In the genomic region with DNA sequence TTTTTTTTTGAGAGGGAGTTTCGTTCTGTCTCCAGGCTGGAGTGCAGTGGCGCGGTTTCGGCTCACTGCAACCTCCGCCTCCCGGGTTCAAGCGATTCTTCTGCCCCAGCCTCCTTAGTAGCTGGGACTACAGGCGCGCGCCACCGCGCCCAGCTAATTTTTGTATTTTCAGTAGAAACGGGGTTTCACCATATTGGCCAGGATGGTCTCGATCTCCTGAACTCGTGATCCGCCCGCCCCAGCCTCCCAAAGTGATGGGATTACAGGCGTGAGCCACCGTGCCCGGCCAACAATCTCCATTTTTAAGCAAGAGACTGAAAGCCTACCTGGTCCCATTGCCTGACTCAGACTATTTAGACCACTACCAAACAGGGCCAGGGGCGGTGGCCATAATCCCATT, we compare ENCODE assay signal across 8 cellular contexts. TPM values are rescaled to one million over a fixed set of nuclear protein-coding genes. Genes with fewer than 3 reads are reported as not detected.
DNase-seq lines count a peak whose midpoint lies in the region; ATAC-seq, FAIRE-seq and TF ChIP-seq lines count a peak whose summit lies in the region.
"Not testable (repeated sequence)": the region's sequence is repeated elsewhere in the genome, so short reads cannot be mapped to it uniquely, and the experiment has no call there.

No MANE protein-coding gene starts in this region.

- not testable (repeated sequence) for H3K23ac ChIP-seq in H1 (ENCODE audit: insufficient read length)

- not testable (repeated sequence) for ATAC-seq in stimulated activated naive B cell treated with anti-CD40 and anti-IgM and Interleukin-4, amounts not matched to agents 10 μg/mL and 1 μg/mL and 100 μg/mL, for 72 hours (replicated peaks)

- H3K4ac ChIP-seq in H1 (replicated peaks; ENCODE audit: insufficient read length, low read depth, low read length), result not testable (repeated sequence)

- H4K5ac ChIP-seq in H1 (ENCODE audit: insufficient read length, low read depth, low read length), result not testable (repeated sequence)

- not testable (repeated sequence) for H3K27me3 Mint-ChIP-seq in activated naive CD8-positive, alpha-beta T cell; stimulated activated naive B cell treated with anti-CD40 and anti-IgM and Interleukin-4, amounts not matched to agents 10 μg/mL and 1 μg/mL and 100 μg/mL, for 72 hours

- not testable (repeated sequence) for FAIRE-seq in H1 (lab: Jason Lieb, UNC)

- not testable (repeated sequence) for H3K36me3 ChIP-seq in SU-DHL-6 (ENCODE audit: low read length); neural cell (ENCODE audit: insufficient read depth, low read length)
- H3K36me3 ChIP-seq in H1 (ENCODE audit: control insufficient read depth in 2 of 4, insufficient read depth in 4 of 4, low read length in 3 of 4) (peaks cover 0 to 22% (median 4%) of the 10 kb centered on the region in 4 experiments; a peak in 5 of 8 replicates), iPS-20b (ENCODE audit: insufficient read depth, low read depth, low read length) (peaks cover 22% of the 10 kb centered on the region; the same call in 1 of the 2 replicates)

- H2BK120ac ChIP-seq in H1 (replicated peaks; ENCODE audit: low read depth, low read length), result not testable (repeated sequence)

- H3K79me1 ChIP-seq in H1 (ENCODE audit: low read depth, low read length), result not testable (repeated sequence)

- TF ChIP-seq EP300 in H1 (IDR thresholded peaks at IDR 0.05; ENCODE audit: borderline replicate concordance in 1 of 2, low read depth in 2 of 2, low read length in 2 of 2); neural cell (conservative IDR thresholded peaks at IDR 0.05; ENCODE audit: poor library complexity, severe bottlenecking): not testable (repeated sequence)

- TF ChIP-seq POLR2A in H1 (IDR thresholded peaks at IDR 0.05; ENCODE audit: control extremely low read depth in 1 of 2, low read depth in 2 of 2, low read length in 2 of 2), result not testable (repeated sequence)

- H2BK20ac ChIP-seq in H1 (ENCODE audit: low read length), result not testable (repeated sequence)

- H2AK5ac ChIP-seq in H1 (ENCODE audit: low read depth, low read length), result not testable (repeated sequence)

- H3K14ac ChIP-seq in H1 (ENCODE audit: insufficient read length), result not testable (repeated sequence)

- H3K4me3 Mint-ChIP-seq in activated naive CD8-positive, alpha-beta T cell, result peak overlapping the region; percentile 99
- peak overlapping the region; percentile 96 to 97 for H3K4me3 Mint-ChIP-seq in stimulated activated naive B cell treated with anti-CD40 and anti-IgM and Interleukin-4, amounts not matched to agents 10 μg/mL and 1 μg/mL and 100 μg/mL, for 72 hours

- POLR2A ChIA-PET in H1 (lab: Charles Lee; ENCODE audit: partially characterized antibody), result interaction anchor here (0.6 to 4.9 kb wide), 18 partner anchors 9 to 307 kb away, joined by 3 to 67 read pairs (median 4); a partner anchor contains a TSS

- H2BK5ac ChIP-seq in H1 (ENCODE audit: low read depth, low read length), result not testable (repeated sequence)

- H3K9me2 ChIP-seq in SU-DHL-6 (replicated peaks; ENCODE audit: insufficient read depth, low read length); neural cell (ENCODE audit: insufficient read depth, low read length): not testable (repeated sequence)

- not testable (repeated sequence) for H3K18ac ChIP-seq in H1 (ENCODE audit: extremely low read depth, low read length)

- peaks cover 30% of the 10 kb centered on the region for H3K4me1 Mint-ChIP-seq in activated naive CD8-positive, alpha-beta T cell (ENCODE audit: low read depth)
- peaks cover 2 to 22% of the 10 kb centered on the region in 2 donors for H3K4me1 Mint-ChIP-seq in stimulated activated naive B cell treated with anti-CD40 and anti-IgM and Interleukin-4, amounts not matched to agents 10 μg/mL and 1 μg/mL and 100 μg/mL, for 72 hours

- H3K4me2 ChIP-seq in SU-DHL-6 (ENCODE audit: low read depth, low read length, poor library complexity, severe bottlenecking), result peak overlapping the region; percentile 84
- H3K4me2 ChIP-seq in H1 (ENCODE audit: insufficient read depth in 1 of 2, low read depth in 2 of 2, low read length in 2 of 2), result peak overlapping the region; percentile 77 to 81; a peak in 3 of 4 replicates
- not testable (repeated sequence) for H3K4me2 ChIP-seq in neural cell (ENCODE audit: low read length)

- not testable (repeated sequence) for H3F3A ChIP-seq in SU-DHL-6 (ENCODE audit: insufficient read depth); neural cell (ENCODE audit: insufficient read depth, low read length, poor library complexity, severe bottlenecking)

- H3K9me3 ChIP-seq in SU-DHL-6 (ENCODE audit: insufficient read depth, low read length); H1 (ENCODE audit: insufficient read depth in 2 of 2, low read depth in 1 of 2, low read length in 1 of 2); iPS-20b (ENCODE audit: insufficient read depth, low read depth, low read length); neural cell (ENCODE audit: low read length): not testable (repeated sequence)

- not testable (repeated sequence) for DNase-seq in AG09309 (ENCODE audit: low read depth); HL-60 (ENCODE audit: low read depth in 1 of 2, low spot score in 1 of 2); H1 (ENCODE audit: low read depth in 1 of 2, low spot score in 2 of 2); stimulated activated naive B cell treated with anti-CD40 and anti-IgM and Interleukin-4, amounts not matched to agents 10 μg/mL and 1 μg/mL and 100 μg/mL, for 72 hours

- peak overlapping the region; percentile 97 for H3K27ac Mint-ChIP-seq in activated naive CD8-positive, alpha-beta T cell
- H3K27ac Mint-ChIP-seq in stimulated activated naive B cell treated with anti-CD40 and anti-IgM and Interleukin-4, amounts not matched to agents 10 μg/mL and 1 μg/mL and 100 μg/mL, for 72 hours, result peak overlapping the region; percentile 98

- H4K8ac ChIP-seq in H1 (ENCODE audit: extremely low read depth, insufficient read depth, low read length), result not testable (repeated sequence)

- not testable (repeated sequence) for H2BK12ac ChIP-seq in H1 (ENCODE audit: low read depth, low read length)

- peak overlapping the region; percentile 60; the same call in 1 of the 2 replicates for H3K9ac ChIP-seq in SU-DHL-6 (ENCODE audit: low read length)
- H3K9ac ChIP-seq in H1 (replicated peaks in 1 of 4; ENCODE audit: extremely low read depth in 1 of 4, low read depth in 3 of 4, low read length in 3 of 4), result not testable (repeated sequence)
- H3K9ac ChIP-seq in iPS-20b (ENCODE audit: low read depth, low read length), result peak overlapping the region; percentile 97; the same call in 1 of the 2 replicates
- peak overlapping the region; percentile 73 for H3K9ac ChIP-seq in neural cell (ENCODE audit: low read length)

- peaks cover 39% of the 10 kb centered on the region for H3K79me2 ChIP-seq in SU-DHL-6 (ENCODE audit: insufficient read depth, low read length)
- H3K79me2 ChIP-seq in H1 (ENCODE audit: control insufficient read depth in 1 of 2, insufficient read depth in 2 of 2, low read length in 2 of 2), result peaks cover 18 to 40% of the 10 kb centered on the region in 2 experiments
- H3K79me2 ChIP-seq in neural cell (replicated peaks; ENCODE audit: insufficient read depth, low read length), result peaks cover 21% of the 10 kb centered on the region

- TF ChIP-seq CTCF in AG09309 (IDR thresholded peaks at IDR 0.05; ENCODE audit: control insufficient read depth, insufficient read depth, low read depth, low read length, missing control alignments); HL-60 (IDR thresholded peaks at IDR 0.05; ENCODE audit: insufficient read depth, low read length); SU-DHL-6 (IDR thresholded peaks at IDR 0.05; ENCODE audit: insufficient read depth, low read length, poor library complexity, severe bottlenecking); H1 (IDR thresholded peaks at IDR 0.05; ENCODE audit: control extremely low read depth in 1 of 3, insufficient read depth in 1 of 3, low read depth in 1 of 3, low read length in 3 of 3); neural cell (IDR thresholded peaks at IDR 0.05; ENCODE audit: poor library complexity, severe bottlenecking): not testable (repeated sequence)

- not testable (repeated sequence) for H3K36me3 Mint-ChIP-seq in activated naive CD8-positive, alpha-beta T cell
- peaks cover 8 to 11% of the 10 kb centered on the region in 2 donors for H3K36me3 Mint-ChIP-seq in stimulated activated naive B cell treated with anti-CD40 and anti-IgM and Interleukin-4, amounts not matched to agents 10 μg/mL and 1 μg/mL and 100 μg/mL, for 72 hours

- H2AFZ ChIP-seq in SU-DHL-6 (ENCODE audit: low read depth, low read length, severe bottlenecking) (peak overlapping the region; percentile 88), neural cell (ENCODE audit: low read depth, low read length) (peak overlapping the region; percentile 92)
- not testable (repeated sequence) for H2AFZ ChIP-seq in H1 (ENCODE audit: low read length)

- not testable (repeated sequence) for H3K27ac ChIP-seq in HL-60 (replicated peaks); SU-DHL-6 (ENCODE audit: low read depth, low read length); iPS-20b (ENCODE audit: low read length)
- H3K27ac ChIP-seq in H1 (ENCODE audit: low read depth, low read length) (0 out of 2 replicates have a peak overlapping the region, but pooled peaks have one; percentile 18), neural cell (ENCODE audit: low read length) (peak overlapping the region; percentile 86)

- H3K27me3 ChIP-seq in HL-60 (ENCODE audit: insufficient read depth, poor library complexity, severe bottlenecking); SU-DHL-6 (ENCODE audit: low read length); H1 (replicated peaks in 1 of 4; ENCODE audit: control insufficient read depth in 3 of 4, extremely low read depth in 1 of 4, insufficient read depth in 3 of 4, low read length in 3 of 4); iPS-20b (ENCODE audit: insufficient read depth, low read length); neural cell (ENCODE audit: insufficient read depth, low read depth, low read length): not testable (repeated sequence)

- 94% methylated on average over 20 of the region's 21 CpGs; no CpG with 5 or more reads in 1 of the 2 experiments for WGBS in H1 (ENCODE audit: extremely low coverage in 1 of 2, insufficient coverage in 1 of 2, insufficient read length in 1 of 2, insufficient replicate concordance in 2 of 2, low coverage in 1 of 2, low lambda C conversion rate in 2 of 2, missing lambda C conversion rate in 1 of 2), 2 experiments

- not testable (repeated sequence) for H2BK15ac ChIP-seq in H1 (ENCODE audit: low read length)

- H4K91ac ChIP-seq in H1 (replicated peaks; ENCODE audit: insufficient read length, low read length), result not testable (repeated sequence)

- H4K20me1 ChIP-seq in SU-DHL-6 (ENCODE audit: low read depth, low read length); H1 (replicated peaks in 1 of 2; ENCODE audit: control insufficient read depth in 1 of 2, insufficient read depth in 2 of 2, low read length in 2 of 2); neural cell (ENCODE audit: insufficient read depth): not testable (repeated sequence)

- not testable (repeated sequence) for H3K56ac ChIP-seq in H1 (replicated peaks; ENCODE audit: insufficient read length, low read depth, low read length)

- not testable (repeated sequence) for H3K23me2 ChIP-seq in H1 (ENCODE audit: low read depth, low read length)

- not testable (repeated sequence) for TF ChIP-seq RAD21 in H1 (IDR thresholded peaks at IDR 0.05 in 1 of 2, conservative IDR thresholded peaks at IDR 0.05 in 1 of 2; ENCODE audit: low read depth in 2 of 2, low read length in 2 of 2); neural cell (conservative IDR thresholded peaks at IDR 0.05)

- H3K4me3 ChIP-seq in AG09309 (ENCODE audit: control insufficient read depth, low read depth, low read length) (peak overlapping the region; percentile 76), HL-60 (replicated peaks; ENCODE audit: insufficient read depth, low read length) (peak overlapping the region; percentile 51), SU-DHL-6 (ENCODE audit: insufficient read depth, low read length, poor library complexity, severe bottlenecking) (peak overlapping the region; percentile 75), H1 (ENCODE audit: extremely low read depth in 1 of 4, insufficient read depth in 2 of 4, low read depth in 3 of 4, low read length in 4 of 4) (peak overlapping the region in 2 of 4 experiments; percentile 75 to 94; a peak in 3 of 8 replicates), iPS-20b (ENCODE audit: low read length) (peak overlapping the region; percentile 92; the same call in 1 of the 2 replicates), neural cell (ENCODE audit: low read length) (peak overlapping the region; percentile 93)

- not testable (repeated sequence) for H3K4me1 ChIP-seq in H1 (replicated peaks in 1 of 4; ENCODE audit: control insufficient read depth in 3 of 4, insufficient read depth in 4 of 4, low read length in 3 of 4); iPS-20b (ENCODE audit: insufficient read depth, low read length)

- CTCF ChIA-PET in H1 (lab: Charles Lee; ENCODE audit: partially characterized antibody), result interaction anchor here (1.4 kb wide), 1 partner anchor 42 kb away, joined by 3 read pairs; no protein-coding TSS in a partner anchor

- H3K9me3 Mint-ChIP-seq in activated naive CD8-positive, alpha-beta T cell (ENCODE audit: low read depth); stimulated activated naive B cell treated with anti-CD40 and anti-IgM and Interleukin-4, amounts not matched to agents 10 μg/mL and 1 μg/mL and 100 μg/mL, for 72 hours: not testable (repeated sequence)

RNA-seq across cellular contexts. Expression of a gene that starts 1.0 kb away (rescaled TPM):
- 283 and 316 TPM in 2 replicates for total RNA-seq in H1 (2021; fragmentation: NEBNext Ultra II Directional; extraction: Animal tissue kit (Norgen Biotek cat#: 25700))
- polyA plus RNA-seq in H1 (2011; rRNA removed) (24.2 and 31.7 TPM in 2 replicates), neural cell (102 and 147 TPM in 2 replicates)
- 47.2 TPM for polyA plus RNA-seq in H1 (2011; cell fraction: cytosol; rRNA removed)
- polyA plus RNA-seq in H1 (2011; cell fraction: nucleus; rRNA removed), result 30.4 TPM
- polyA plus RNA-seq in H1 (2012, experiment 1 of 2), result 178 to 254 TPM (median 186 TPM) in 4 replicates
- 10.8 TPM for polyA plus RNA-seq in H1 (2012, experiment 2 of 2)
- polyA plus RNA-seq in H1 (2013, experiment 1 of 2), result 144 TPM
- polyA plus RNA-seq in H1 (2013, experiment 2 of 2), result 135 TPM
- 96.7 and 132 TPM in 2 replicates for polyA minus RNA-seq in H1 (2011; rRNA and poly(A)+ RNA removed)
- 78.3 TPM for polyA minus RNA-seq in H1 (2011; cell fraction: cytosol; rRNA and poly(A)+ RNA removed)
- polyA minus RNA-seq in H1 (2011; cell fraction: nucleus; rRNA and poly(A)+ RNA removed), result 86.9 TPM
- polyA minus RNA-seq in neural cell, result 139 and 157 TPM in 2 replicates

RNA-seq across cellular contexts. Expression of a gene that starts 20.0 kb away (rescaled TPM):
- total RNA-seq in H1 (2021; fragmentation: NEBNext Ultra II Directional; extraction: Animal tissue kit (Norgen Biotek cat#: 25700)), result 42.9 and 44.9 TPM in 2 replicates
- 7.9 and 13.1 TPM in 2 replicates for polyA plus RNA-seq in H1 (2011; rRNA removed)
- 13.2 TPM for polyA plus RNA-seq in H1 (2011; cell fraction: cytosol; rRNA removed)
- polyA plus RNA-seq in H1 (2011; cell fraction: nucleus; rRNA removed), result 22.3 TPM
- polyA plus RNA-seq in H1 (2012, experiment 1 of 2), result 9.6 to 21.3 TPM (median 16.3 TPM) in 4 replicates
- 1.6 TPM for polyA plus RNA-seq in H1 (2012, experiment 2 of 2)
- polyA plus RNA-seq in H1 (2013, experiment 1 of 2), result 26.1 TPM
- polyA plus RNA-seq in H1 (2013, experiment 2 of 2), result 24.6 TPM
- 266 and 323 TPM in 2 replicates for polyA minus RNA-seq in H1 (2011; rRNA and poly(A)+ RNA removed)
- polyA minus RNA-seq in H1 (2011; cell fraction: cytosol; rRNA and poly(A)+ RNA removed), result 109 TPM
- polyA minus RNA-seq in H1 (2011; cell fraction: nucleus; rRNA and poly(A)+ RNA removed), result 124 TPM
- polyA plus RNA-seq in neural cell, result 18.9 and 23.2 TPM in 2 replicates
- 61.4 and 62.3 TPM in 2 replicates for polyA minus RNA-seq in neural cell
